1 cellular context compared by ENCODE assay signal in genomic region chr1:93672477-93673158, GRCh38.
TF ChIP-seq lines count a peak whose summit lies in the region.

No MANE protein-coding gene starts in this region.

TF ChIP-seq in HepG2, 621 proteins besides CTCF, POLR2A, EP300 and RAD21:
- TF ChIP-seq ZNF24 (IDR thresholded peaks at IDR 0.05) = no peak
- no peak for TF ChIP-seq RNF219 (CRISPR knock-in tag; IDR thresholded peaks at IDR 0.05)
- TF ChIP-seq THRA (CRISPR knock-in tag; IDR thresholded peaks at IDR 0.05; ENCODE audit: borderline replicate concordance) = no peak
- TF ChIP-seq ZMYM4 (CRISPR knock-in tag; IDR thresholded peaks at IDR 0.05) = no peak
- no peak for TF ChIP-seq MED1 (CRISPR knock-in tag; IDR thresholded peaks at IDR 0.05)
- no peak for TF ChIP-seq NFIC (IDR thresholded peaks at IDR 0.05; ENCODE audit: low read length)
- no peak for TF ChIP-seq ERF (CRISPR knock-in tag; IDR thresholded peaks at IDR 0.05)
- no peak for TF ChIP-seq KIAA2018 (CRISPR knock-in tag; IDR thresholded peaks at IDR 0.05; ENCODE audit: borderline replicate concordance)
- TF ChIP-seq PAF1 (CRISPR knock-in tag; IDR thresholded peaks at IDR 0.05) = no peak
- no peak for TF ChIP-seq ZNF101 (CRISPR knock-in tag; IDR thresholded peaks at IDR 0.05; ENCODE audit: borderline replicate concordance, low read depth)
- no peak for TF ChIP-seq MXD4 (CRISPR knock-in tag; IDR thresholded peaks at IDR 0.05)
